Comparison of ENCODE assay signal across 17 cellular contexts in the genomic region with DNA sequence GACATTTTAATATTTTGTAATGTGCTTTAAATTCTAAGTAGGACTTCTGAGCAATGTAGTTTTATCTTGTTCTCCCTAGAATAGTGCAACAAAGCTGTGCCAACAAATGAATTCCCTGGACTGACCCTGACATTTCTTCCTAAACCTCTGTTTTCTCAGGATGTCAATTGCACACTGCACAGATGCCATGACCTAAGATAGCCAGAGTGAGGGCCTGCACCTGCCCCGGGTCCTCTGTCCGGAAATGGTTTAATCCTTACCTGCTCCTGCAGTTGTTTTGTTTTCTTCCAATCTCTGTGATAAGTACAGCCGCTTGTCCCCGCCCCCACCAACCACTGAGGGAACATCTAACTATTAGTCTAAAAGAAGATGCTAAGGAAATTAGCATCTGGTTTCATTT.
A peak's percentile ranks its signal among the peaks of the same experiment; 100 is the strongest.
DNase-seq lines count a peak whose midpoint lies in the region; ATAC-seq and TF ChIP-seq lines count a peak whose summit lies in the region.
"Had no signal": no experiment of that assay in that cellular context is flagged by ENCODE, and none has a peak within 500 bp of the region (broad histone marks: within the 10 kb centered on the region; RNA-seq: fewer than 3 reads in every experiment).

No MANE protein-coding gene starts in this region.

- H3K27me3 Mint-ChIP-seq in neural crest cell (ENCODE audit: low read depth): no peaks in the 10 kb centered on the region
- H3K27me3 Mint-ChIP-seq in activated CD8-positive, alpha-beta T cell treated with anti-CD3 and anti-CD28 coated beads for 36 hours: no peaks in the 10 kb centered on the region

- no peaks in the 10 kb centered on the region for H3K9me3 ChIP-seq in body of pancreas

- no peak for TF ChIP-seq POLR2A in body of pancreas (IDR thresholded peaks at IDR 0.05)

- intact Hi-C loops in body of pancreas (cut with DNase I): no loop called here
- intact Hi-C loops in activated CD8-positive, alpha-beta T cell treated with anti-CD3 and anti-CD28 coated beads for 36 hours (cut with micrococcal nuclease): no loop called here

- CTCF ChIA-PET in activated CD8-positive, alpha-beta T cell treated with anti-CD3 and anti-CD28 coated beads for 36 hours (lab: Charles Lee): no interaction called here

- H3K27ac Mint-ChIP-seq in neural crest cell (ENCODE audit: unreplicated experiment): peak overlapping the region; percentile 62
- H3K27ac Mint-ChIP-seq in activated CD8-positive, alpha-beta T cell treated with anti-CD3 and anti-CD28 coated beads for 36 hours: no peak overlapping the region
- H3K27ac Mint-ChIP-seq: CD14-positive monocyte; CD8-positive, alpha-beta T cell; HFFc6 had no signal

- POLR2A ChIA-PET in activated CD8-positive, alpha-beta T cell treated with anti-CD3 and anti-CD28 coated beads for 36 hours (lab: Charles Lee): no interaction called here

- WGBS in body of pancreas, 2 donors: 18 to 20% methylated on average over 4 of the region's 4 CpGs

- no peak for TF ChIP-seq CTCF in body of pancreas (IDR thresholded peaks at IDR 0.05)
- no peak for TF ChIP-seq CTCF in neural crest cell (conservative IDR thresholded peaks at IDR 0.05)
- TF ChIP-seq CTCF in activated CD8-positive, alpha-beta T cell treated with anti-CD3 and anti-CD28 coated beads for 36 hours (IDR thresholded peaks at IDR 0.05): no peak

- DNase-seq in DMS53 (lab: John Stamatoyannopoulos, UW) (peak; percentile 49), DMS53 treated with DMSO at 0.1 percent for 48 hours (lab: John Stamatoyannopoulos, UW; ENCODE audit: unreplicated experiment) (no peak), body of pancreas (peak in 3 of 4 donors; percentile 32 to 72 (median 64)), neural crest cell (ENCODE audit: low read depth, low spot score) (no peak), inferior parietal cortex (ENCODE audit: extremely low spot score) (no peak)
- no peak for DNase-seq in activated CD8-positive, alpha-beta T cell treated with anti-CD3 and anti-CD28 coated beads for 36 hours
- DNase-seq in NK-92 treated with Interleukin-12 subunit alpha and Interleukin-12 subunit beta, amount 100 ng/mL, for 24 hours (lab: John Stamatoyannopoulos, UW): no peak
- DNase-seq: CD8-positive, alpha-beta T cell; COR-L47; DMS153; GF-D8; HCEC 1CT; HFFc6 had no signal

- H3K4me3 Mint-ChIP-seq in neural crest cell: no peak overlapping the region
- no peak overlapping the region for H3K4me3 Mint-ChIP-seq in activated CD8-positive, alpha-beta T cell treated with anti-CD3 and anti-CD28 coated beads for 36 hours
- H3K4me3 Mint-ChIP-seq: CD14-positive monocyte; CD8-positive, alpha-beta T cell; HFFc6 had no signal

- H3K36me3 Mint-ChIP-seq in neural crest cell (ENCODE audit: low read depth): no peaks in the 10 kb centered on the region
- H3K36me3 Mint-ChIP-seq in activated CD8-positive, alpha-beta T cell treated with anti-CD3 and anti-CD28 coated beads for 36 hours (ENCODE audit: low read depth): no peaks in the 10 kb centered on the region
- H3K36me3 Mint-ChIP-seq: CD14-positive monocyte; CD8-positive, alpha-beta T cell had no signal

- no peaks in the 10 kb centered on the region for H3K36me3 ChIP-seq in body of pancreas (replicated peaks in 1 of 2; ENCODE audit: insufficient read depth in 1 of 2, low read depth in 2 of 2)

- peak overlapping the region in 1 of 4 donors; percentile 38 for H3K27ac ChIP-seq in body of pancreas
- H3K27ac ChIP-seq: 22Rv1, HL-60 had no signal

- H3K4me1 ChIP-seq in body of pancreas: peaks cover 9% of the 10 kb centered on the region

- no peaks in the 10 kb centered on the region for H3K27me3 ChIP-seq in body of pancreas

- H3K4me3 ChIP-seq in body of pancreas: no peak overlapping the region

- no peaks in the 10 kb centered on the region for H3K4me1 Mint-ChIP-seq in neural crest cell
- no peaks in the 10 kb centered on the region for H3K4me1 Mint-ChIP-seq in activated CD8-positive, alpha-beta T cell treated with anti-CD3 and anti-CD28 coated beads for 36 hours (ENCODE audit: low read depth)
- H3K4me1 Mint-ChIP-seq: CD14-positive monocyte had no signal

- H3K9me3 Mint-ChIP-seq in neural crest cell: peaks cover 3% of the 10 kb centered on the region
- H3K9me3 Mint-ChIP-seq in activated CD8-positive, alpha-beta T cell treated with anti-CD3 and anti-CD28 coated beads for 36 hours: peaks cover 9% of the 10 kb centered on the region

- peak; percentile 81 for ATAC-seq in body of pancreas
- no peak for ATAC-seq in activated CD8-positive, alpha-beta T cell treated with anti-CD3 and anti-CD28 coated beads for 36 hours
- no peak for ATAC-seq in GM18867 (IDR thresholded peaks at IDR 0.05; ENCODE audit: unreplicated experiment)
- ATAC-seq: CD8-positive, alpha-beta T cell had no signal

Comparison
In these comparisons a context has a peak if more than half of its experiments do, and no peak if none do; other contexts are left out.
1. DNase-seq: peak in DMS53 (single experiment) and body of pancreas (3 of 4); none in DMS53 treated with DMSO at 0.1 percent for 48 hours (single experiment), neural crest cell (single experiment), inferior parietal cortex (single experiment), activated CD8-positive, alpha-beta T cell treated with anti-CD3 and anti-CD28 coated beads for 36 hours (single experiment) and NK-92 treated with Interleukin-12 subunit alpha and Interleukin-12 subunit beta, amount 100 ng/mL, for 24 hours (single experiment).